In the genomic region with DNA sequence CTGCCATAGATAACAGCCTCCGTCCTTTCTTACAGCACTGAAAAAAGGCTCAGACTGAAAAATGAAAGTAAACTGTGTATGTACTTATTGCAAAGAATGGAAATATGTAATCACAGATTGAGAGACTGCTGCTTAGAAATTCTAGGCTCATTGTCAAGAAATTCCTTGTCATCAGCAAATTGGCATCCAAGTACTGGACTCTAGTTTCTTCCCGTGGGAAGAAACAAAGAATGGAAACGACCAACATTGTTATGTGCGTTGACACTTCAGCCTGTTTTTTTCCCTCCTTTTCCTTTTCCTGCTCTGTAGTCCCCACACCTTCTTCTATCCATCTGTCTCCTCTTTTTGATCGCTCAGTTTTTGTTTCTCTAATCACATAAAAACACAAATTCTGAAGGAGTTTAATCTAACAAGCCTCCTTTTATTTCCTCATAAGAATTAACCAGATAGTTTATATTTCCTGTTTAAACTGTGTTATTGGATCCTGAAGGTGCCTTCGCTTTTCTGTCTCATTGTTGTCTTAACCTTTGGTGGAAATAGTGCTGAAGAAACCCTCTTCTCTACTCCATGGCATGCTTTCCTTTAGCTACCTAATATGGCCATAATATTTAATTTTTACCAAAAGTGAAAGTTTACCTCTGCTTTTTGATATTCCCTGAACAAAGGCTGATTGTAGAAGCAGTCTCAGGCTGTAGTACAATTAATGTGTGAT, we compare ENCODE assay signal across 8 cellular contexts. TPM values are rescaled to one million over a fixed set of nuclear protein-coding genes. Genes with fewer than 3 reads are reported as not detected.
DNase-seq lines count a peak whose midpoint lies in the region; ATAC-seq and TF ChIP-seq lines count a peak whose summit lies in the region.

No MANE protein-coding gene starts in this region.

- H3K36me3 ChIP-seq in mucosa of stomach (ENCODE audit: control insufficient read depth, insufficient read depth, low read length) = no peaks in the 10 kb centered on the region

- H3K9me3 ChIP-seq in mucosa of stomach (ENCODE audit: control insufficient read depth, low read length) = no peaks in the 10 kb centered on the region

- no peak for TF ChIP-seq CTCF in MCF 10A (IDR thresholded peaks at IDR 0.05; ENCODE audit: unreplicated experiment)

- H3K36me3 Mint-ChIP-seq in activated CD4-positive, alpha-beta T cell treated with anti-CD3 and anti-CD28 coated beads, Interleukin-2, amount 10 ng/mL, durations not matched to agents 24 days and 14 days (ENCODE audit: low read depth) = peaks cover 1% of the 10 kb centered on the region
- H3K36me3 Mint-ChIP-seq in MCF 10A (ENCODE audit: insufficient read depth, unreplicated experiment) = no peaks in the 10 kb centered on the region

- H3K27me3 Mint-ChIP-seq in activated CD4-positive, alpha-beta T cell treated with anti-CD3 and anti-CD28 coated beads, Interleukin-2, amount 10 ng/mL, durations not matched to agents 24 days and 14 days = no peaks in the 10 kb centered on the region
- H3K27me3 Mint-ChIP-seq in MCF 10A (ENCODE audit: insufficient read depth, unreplicated experiment) = no peaks in the 10 kb centered on the region

- H3K9me3 Mint-ChIP-seq in activated CD4-positive, alpha-beta T cell treated with anti-CD3 and anti-CD28 coated beads, Interleukin-2, amount 10 ng/mL, durations not matched to agents 24 days and 14 days = peaks cover 6% of the 10 kb centered on the region
- H3K9me3 Mint-ChIP-seq in MCF 10A (ENCODE audit: unreplicated experiment) = peaks cover 6% of the 10 kb centered on the region

- H3K4me3 ChIP-seq in mucosa of stomach (ENCODE audit: low read length) = peak overlapping the region; percentile 27

- intact Hi-C loops in activated CD4-positive, alpha-beta T cell treated with anti-CD3 and anti-CD28 coated beads, Interleukin-2, amount 10 ng/mL, durations not matched to agents 24 days and 14 days (cut with micrococcal nuclease) = loop anchor here (5.0 kb wide), 1 partner anchor 49 kb away; a partner anchor contains a TSS
- intact Hi-C loops in MCF 10A (cut with micrococcal nuclease) = no loop called here

- no TSS peak for BruUV-seq in MCF 10A (replicated peaks; lab: Mats Ljungman, UMichigan)

- peak overlapping the region; percentile 42 for H3K9ac ChIP-seq in mucosa of stomach (ENCODE audit: low read length)

- peak; percentile 68 for DNase-seq in activated CD4-positive, alpha-beta T cell treated with anti-CD3 and anti-CD28 coated beads, Interleukin-2, amount 10 ng/mL, durations not matched to agents 24 days and 14 days
- DNase-seq in activated CD4-positive, alpha-beta T cell treated with anti-CD3 and anti-CD28 coated beads, Interleukin-2, amount 50 U/mL, for 48 hours = no peak
- DNase-seq in MCF 10A (ENCODE audit: unreplicated experiment) (peak; percentile 62), glomerular visceral epithelial cell (ENCODE audit: extremely low spot score) (no peak), GF-D8 (lab: John Stamatoyannopoulos, UW) (no peak)

- CTCF ChIA-PET in MCF 10A (lab: Yijun Ruan, JAX) = interaction anchor here (0.6 kb wide), 1 partner anchor 271 kb away, joined by 3 read pairs; no protein-coding TSS in a partner anchor

- ATAC-seq in HG03565 (IDR thresholded peaks at IDR 0.05; ENCODE audit: unreplicated experiment) = peak; percentile 81
- no peak for ATAC-seq in GM21447 (IDR thresholded peaks at IDR 0.05; ENCODE audit: unreplicated experiment)

- peaks cover 35% of the 10 kb centered on the region for H3K4me1 Mint-ChIP-seq in activated CD4-positive, alpha-beta T cell treated with anti-CD3 and anti-CD28 coated beads, Interleukin-2, amount 10 ng/mL, durations not matched to agents 24 days and 14 days
- H3K4me1 Mint-ChIP-seq in MCF 10A (ENCODE audit: insufficient read depth, unreplicated experiment) = peaks cover 11% of the 10 kb centered on the region

- peak overlapping the region; percentile 81 for H3K4me3 Mint-ChIP-seq in activated CD4-positive, alpha-beta T cell treated with anti-CD3 and anti-CD28 coated beads, Interleukin-2, amount 10 ng/mL, durations not matched to agents 24 days and 14 days
- peak overlapping the region; percentile 57 for H3K4me3 Mint-ChIP-seq in MCF 10A (ENCODE audit: unreplicated experiment)

- H3K27ac Mint-ChIP-seq in activated CD4-positive, alpha-beta T cell treated with anti-CD3 and anti-CD28 coated beads, Interleukin-2, amount 10 ng/mL, durations not matched to agents 24 days and 14 days = peak overlapping the region; percentile 79
- peak overlapping the region; percentile 3 for H3K27ac Mint-ChIP-seq in MCF 10A (ENCODE audit: low read depth, unreplicated experiment)

- no peaks in the 10 kb centered on the region for H3K4me1 ChIP-seq in mucosa of stomach (ENCODE audit: control insufficient read depth, insufficient read depth, low read length)

- POLR2A ChIA-PET in MCF 10A (lab: Yijun Ruan, JAX) = interaction anchor here (1.0 to 1.4 kb wide), 2 partner anchors 10 to 32 kb away, joined by 3 to 4 read pairs; no protein-coding TSS in a partner anchor

- H3K27me3 ChIP-seq in mucosa of stomach (ENCODE audit: control insufficient read depth, insufficient read depth, low read length) = no peaks in the 10 kb centered on the region

RNA-seq across cellular contexts. Expression of a gene that starts 20.0 kb away (rescaled TPM):
- not detected in 2 replicates for total RNA-seq in activated CD4-positive, alpha-beta T cell treated with anti-CD3 and anti-CD28 coated beads, Interleukin-2, amount 10 ng/mL, durations not matched to agents 24 days and 14 days
- not detected in 2 replicates for total RNA-seq in MCF 10A (2022)

RNA-seq across cellular contexts. Expression of a gene that starts 50.1 kb away (rescaled TPM):
- total RNA-seq in activated CD4-positive, alpha-beta T cell treated with anti-CD3 and anti-CD28 coated beads, Interleukin-2, amount 10 ng/mL, durations not matched to agents 24 days and 14 days = 25.0 and 29.2 TPM in 2 replicates
- total RNA-seq in MCF 10A (2022) = 93.6 and 98.8 TPM in 2 replicates

Comparison
In these comparisons a context has a peak if more than half of its experiments do, and no peak if none do; other contexts are left out.
1. DNase-seq: peak in activated CD4-positive, alpha-beta T cell treated with anti-CD3 and anti-CD28 coated beads, Interleukin-2, amount 10 ng/mL, durations not matched to agents 24 days and 14 days (single experiment) and MCF 10A (single experiment); none in activated CD4-positive, alpha-beta T cell treated with anti-CD3 and anti-CD28 coated beads, Interleukin-2, amount 50 U/mL, for 48 hours (0 of 2), glomerular visceral epithelial cell (single experiment) and GF-D8 (single experiment).